In the genomic region with DNA sequence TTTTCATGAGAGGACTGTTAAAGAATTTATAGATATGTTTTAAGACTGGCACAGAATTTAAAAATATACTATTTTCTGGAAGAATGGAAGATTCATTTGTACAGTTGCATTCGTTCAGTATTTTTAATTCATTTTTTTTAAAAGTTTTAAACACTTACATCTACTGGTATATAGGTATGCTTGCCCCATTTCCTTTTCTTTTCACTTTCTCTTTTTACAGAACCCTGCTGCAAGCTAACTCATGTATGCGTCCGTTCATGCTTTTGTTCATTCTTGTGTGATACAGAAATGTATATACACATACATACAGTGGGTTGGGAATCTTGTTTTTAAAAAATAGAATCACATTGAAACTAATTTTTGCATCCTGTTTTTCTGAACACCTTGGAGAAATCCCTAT, we compare ENCODE assay signal across 1 cellular context.
TF ChIP-seq lines count a peak whose summit lies in the region.

No MANE protein-coding gene starts in this region.

TF ChIP-seq in SK-N-SH, 30 proteins besides CTCF, POLR2A, EP300 and RAD21 (continued from another document):
- TF ChIP-seq, protein P1, sequence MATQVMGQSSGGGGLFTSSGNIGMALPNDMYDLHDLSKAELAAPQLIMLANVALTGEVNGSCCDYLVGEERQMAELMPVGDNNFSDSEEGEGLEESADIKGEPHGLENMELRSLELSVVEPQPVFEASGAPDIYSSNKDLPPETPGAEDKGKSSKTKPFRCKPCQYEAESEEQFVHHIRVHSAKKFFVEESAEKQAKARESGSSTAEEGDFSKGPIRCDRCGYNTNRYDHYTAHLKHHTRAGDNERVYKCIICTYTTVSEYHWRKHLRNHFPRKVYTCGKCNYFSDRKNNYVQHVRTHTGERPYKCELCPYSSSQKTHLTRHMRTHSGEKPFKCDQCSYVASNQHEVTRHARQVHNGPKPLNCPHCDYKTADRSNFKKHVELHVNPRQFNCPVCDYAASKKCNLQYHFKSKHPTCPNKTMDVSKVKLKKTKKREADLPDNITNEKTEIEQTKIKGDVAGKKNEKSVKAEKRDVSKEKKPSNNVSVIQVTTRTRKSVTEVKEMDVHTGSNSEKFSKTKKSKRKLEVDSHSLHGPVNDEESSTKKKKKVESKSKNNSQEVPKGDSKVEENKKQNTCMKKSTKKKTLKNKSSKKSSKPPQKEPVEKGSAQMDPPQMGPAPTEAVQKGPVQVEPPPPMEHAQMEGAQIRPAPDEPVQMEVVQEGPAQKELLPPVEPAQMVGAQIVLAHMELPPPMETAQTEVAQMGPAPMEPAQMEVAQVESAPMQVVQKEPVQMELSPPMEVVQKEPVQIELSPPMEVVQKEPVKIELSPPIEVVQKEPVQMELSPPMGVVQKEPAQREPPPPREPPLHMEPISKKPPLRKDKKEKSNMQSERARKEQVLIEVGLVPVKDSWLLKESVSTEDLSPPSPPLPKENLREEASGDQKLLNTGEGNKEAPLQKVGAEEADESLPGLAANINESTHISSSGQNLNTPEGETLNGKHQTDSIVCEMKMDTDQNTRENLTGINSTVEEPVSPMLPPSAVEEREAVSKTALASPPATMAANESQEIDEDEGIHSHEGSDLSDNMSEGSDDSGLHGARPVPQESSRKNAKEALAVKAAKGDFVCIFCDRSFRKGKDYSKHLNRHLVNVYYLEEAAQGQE (IDR thresholded peaks at IDR 0.05; ENCODE audit: low read depth, low read length) = no peak
- TF ChIP-seq RFX5 (IDR thresholded peaks at IDR 0.05; ENCODE audit: low read length) = no peak
- no peak for TF ChIP-seq SIN3A (IDR thresholded peaks at IDR 0.05; ENCODE audit: borderline replicate concordance, low read depth, low read length)
- no peak for TF ChIP-seq YY1 (IDR thresholded peaks at IDR 0.05; ENCODE audit: low read depth)
